ENCODE assay signal across 12 cellular contexts in the genomic region with DNA sequence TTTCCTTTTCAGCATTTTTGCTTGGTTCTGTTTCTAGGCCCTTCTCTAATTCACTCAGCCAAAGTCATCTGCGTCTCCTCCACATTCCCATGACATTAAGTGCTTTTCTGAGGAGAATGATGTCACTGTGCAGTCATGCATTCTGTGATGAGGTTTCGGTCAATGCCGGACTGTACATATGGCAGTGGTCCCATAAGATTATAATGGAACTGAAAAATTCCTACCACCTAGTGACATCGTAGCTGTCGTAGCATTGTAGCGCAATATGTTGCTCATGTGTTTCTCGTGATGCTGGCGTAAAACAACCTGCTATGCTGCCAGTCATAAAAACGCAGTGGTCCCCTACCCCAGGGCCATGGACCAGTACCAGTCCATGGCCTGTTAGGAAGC.
DNase-seq lines count a peak whose midpoint lies in the region; ATAC-seq and TF ChIP-seq lines count a peak whose summit lies in the region.
"Had no signal": no experiment of that assay in that cellular context is flagged by ENCODE, and none has a peak within 500 bp of the region (broad histone marks: within the 10 kb centered on the region; RNA-seq: fewer than 3 reads in every experiment).

No MANE protein-coding gene starts in this region.

- no peak overlapping the region for H3K4me3 Mint-ChIP-seq in endodermal cell

- no peak overlapping the region for H3K9ac ChIP-seq in endodermal cell (ENCODE audit: extremely low read depth, low read length, poor library complexity, severe bottlenecking)

- TF ChIP-seq CTCF in endodermal cell (conservative IDR thresholded peaks at IDR 0.05), result no peak
- TF ChIP-seq CTCF in thyroid gland (IDR thresholded peaks at IDR 0.05), result no peak

- no peaks in the 10 kb centered on the region for H3K9me3 ChIP-seq in endodermal cell (ENCODE audit: control insufficient read depth, low read length)
- no peaks in the 10 kb centered on the region for H3K9me3 ChIP-seq in thyroid gland
- H3K9me3 ChIP-seq: sigmoid colon had no signal

- no peak for TF ChIP-seq POLR2A in thyroid gland (IDR thresholded peaks at IDR 0.05)

- H3K36me3 ChIP-seq in endodermal cell (ENCODE audit: control insufficient read depth, insufficient read depth, low read length) (no peaks in the 10 kb centered on the region), thyroid gland (no peaks in the 10 kb centered on the region)
- H3K36me3 ChIP-seq: sigmoid colon had no signal

- H3K27me3 ChIP-seq in endodermal cell (ENCODE audit: control insufficient read depth, insufficient read depth, low read length, poor library complexity, severe bottlenecking), result no peaks in the 10 kb centered on the region
- no peaks in the 10 kb centered on the region for H3K27me3 ChIP-seq in thyroid gland
- H3K27me3 ChIP-seq: foreskin keratinocyte, sigmoid colon had no signal

- no peak overlapping the region for H3K27ac Mint-ChIP-seq in endodermal cell

- peaks cover 29% of the 10 kb centered on the region for H3K4me1 Mint-ChIP-seq in endodermal cell

- DNase-seq in Right ventricle myocardium inferior (ENCODE audit: missing footprints) (no peak), cardiac septum (ENCODE audit: low spot score) (no peak), endodermal cell (no peak), kidney tubule cell (ENCODE audit: low spot score) (peak; percentile 93), NCI-H510A (lab: John Stamatoyannopoulos, UW) (no peak), thyroid gland (no peak)
- DNase-seq in activated T-cell treated with anti-CD3 and anti-CD28 coated beads, Interleukin-2, amount 50 U/mL, for 1 hour, result no peak
- DNase-seq: foreskin keratinocyte, NCI-H2029, sigmoid colon had no signal

- peak; percentile 39 for ATAC-seq in Right ventricle myocardium inferior
- no peak for ATAC-seq in GM21360 (IDR thresholded peaks at IDR 0.05; ENCODE audit: unreplicated experiment)
- ATAC-seq: foreskin keratinocyte had no signal

- H3K36me3 Mint-ChIP-seq in endodermal cell (ENCODE audit: low read depth), result no peaks in the 10 kb centered on the region

- peak overlapping the region; percentile 84 for H3K27ac ChIP-seq in endodermal cell (ENCODE audit: low read depth, low read length)
- H3K27ac ChIP-seq in thyroid gland, result no peak overlapping the region
- H3K27ac ChIP-seq: foreskin keratinocyte had no signal

- H3K27me3 Mint-ChIP-seq in endodermal cell (ENCODE audit: insufficient read depth), result no peaks in the 10 kb centered on the region

- H3K4me1 ChIP-seq in endodermal cell (ENCODE audit: control insufficient read depth, insufficient read depth, low read length) (peaks cover 20% of the 10 kb centered on the region), thyroid gland (no peaks in the 10 kb centered on the region)

- intact Hi-C loops in Right ventricle myocardium inferior (cut with DNase I), result loop anchor here (2.0 kb wide), 1 partner anchor 42 kb away; no protein-coding TSS in a partner anchor
- intact Hi-C loops in cardiac septum (cut with DNase I), result loop anchor here (2.0 kb wide), 1 partner anchor 54 kb away; no protein-coding TSS in a partner anchor
- intact Hi-C loops in thyroid gland (cut with DNase I), result no loop called here

- WGBS in endodermal cell (ENCODE audit: insufficient coverage in 1 of 2, insufficient read length in 1 of 2), 2 experiments, result 84 to 87% methylated on average over 9 of the region's 9 CpGs
- WGBS in thyroid gland, 2 donors, result 67 to 71% methylated on average over 9 of the region's 9 CpGs

- H3K9me3 Mint-ChIP-seq in endodermal cell, result no peaks in the 10 kb centered on the region

- no peak overlapping the region for H3K4me3 ChIP-seq in endodermal cell (ENCODE audit: low read length)
- H3K4me3 ChIP-seq in thyroid gland (replicated peaks in 1 of 3), result no peak overlapping the region
- H3K4me3 ChIP-seq: lung, sigmoid colon had no signal
